ENCODE assay signal across 31 cellular contexts in genomic region chr2:224393145-224393544, GRCh38. TPM values are rescaled to one million over a fixed set of nuclear protein-coding genes. Genes with fewer than 3 reads are reported as not detected.
"Had no signal": no experiment of that assay in that cellular context is flagged by ENCODE, and none has a peak within 500 bp of the region (broad histone marks: within the 10 kb centered on the region; RNA-seq: fewer than 3 reads in every experiment).

No MANE protein-coding gene starts in this region.

- H3K36me3 Mint-ChIP-seq: immature natural killer cell; natural killer cell; neural progenitor cell; stimulated activated memory B cell treated with anti-CD40 and anti-IgM and Interleukin-4, amounts not matched to agents 10 μg/mL and 1 μg/mL and 100 μg/mL, for 72 hours had no signal

- H3K9me3 Mint-ChIP-seq: natural killer cell had no signal

- ATAC-seq: left colon; left lung; lower lobe of right lung; natural killer cell; right lobe of liver; stimulated activated memory B cell treated with anti-CD40 and anti-IgM and Interleukin-4, amounts not matched to agents 10 μg/mL and 1 μg/mL and 100 μg/mL, for 72 hours; stimulated activated naive CD8-positive, alpha-beta T cell treated with anti-CD3 and anti-CD28 coated beads, Interleukin-15, Interleukin-2, amounts not matched to agents 100 U/mL and 50 U/mL, for 24 hours had no signal

- H3K36me3 ChIP-seq: left lung, lower lobe of right lung, neural progenitor cell, neutrophil, ovary, right atrium auricular region, right lobe of liver, stomach, thyroid gland, transverse colon, upper lobe of left lung, vagina had no signal

- H3K4me3 Mint-ChIP-seq: immature natural killer cell; natural killer cell; nephron progenitor cell; neural progenitor cell; stimulated activated memory B cell treated with anti-CD40 and anti-IgM and Interleukin-4, amounts not matched to agents 10 μg/mL and 1 μg/mL and 100 μg/mL, for 72 hours had no signal

- H3K27me3 ChIP-seq: left lung, neural progenitor cell, neutrophil, ovary, right atrium auricular region, right lobe of liver, stomach, testis, thyroid gland, transverse colon, upper lobe of left lung, vagina had no signal

- H3K9ac ChIP-seq: neural progenitor cell had no signal

- H3K4me1 ChIP-seq: left lung, lower lobe of right lung, neural progenitor cell, right atrium auricular region, right lobe of liver, stomach, testis, thyroid gland, transverse colon, vagina had no signal

- H3K4me3 ChIP-seq: left lung, lower lobe of right lung, neural progenitor cell, ovary, right atrium auricular region, right lobe of liver, smooth muscle cell, stomach, testis, thyroid gland, transverse colon, upper lobe of left lung, vagina had no signal

- H3K27ac ChIP-seq: left lung, lower lobe of right lung, neural progenitor cell, neutrophil, ovary, right atrium auricular region, right lobe of liver, stomach, testis, thyroid gland, transverse colon, upper lobe of left lung, vagina had no signal

- H3K9me3 ChIP-seq: left lung, lower lobe of right lung, neutrophil, ovary, right atrium auricular region, right lobe of liver, stomach, testis, thyroid gland, transverse colon, upper lobe of left lung, vagina had no signal

- DNase-seq: hypothalamus; immature natural killer cell; kidney; left colon; left lung; lower lobe of right lung; mammary epithelial cell; mesenchymal stem cell; natural killer cell; nephron progenitor cell; occipital lobe; ovary; right lobe of liver; stimulated activated CD4-positive, alpha-beta T cell treated with anti-CD3 and anti-CD28 coated beads, Interleukin-1b, Interleukin-23, amount 100 ng/mL, for 48 hours; stimulated activated CD4-positive, alpha-beta T cell treated with anti-CD3 and anti-CD28 coated beads, Interleukin-2, amount 100 ng/mL, for 48 hours; stimulated activated CD4-positive, alpha-beta T cell treated with anti-CD3 and anti-CD28 coated beads, Interleukin-4, amount 100 ng/mL, for 4 hours; stimulated activated CD8-positive, alpha-beta memory T cell treated with anti-CD3 and anti-CD28 coated beads, Interleukin-4, amount 100 ng/mL, for 48 hours; stimulated activated naive CD8-positive, alpha-beta T cell treated with anti-CD3 and anti-CD28 coated beads, Interleukin-15, Interleukin-2, amounts not matched to agents 100 U/mL and 50 U/mL, for 24 hours; stomach; testis; thyroid gland; transverse colon; upper lobe of left lung had no signal

- H3K4me2 ChIP-seq: neural progenitor cell, smooth muscle cell had no signal

- H3K27me3 Mint-ChIP-seq: progenitor cell of endocrine pancreas; stimulated activated memory B cell treated with anti-CD40 and anti-IgM and Interleukin-4, amounts not matched to agents 10 μg/mL and 1 μg/mL and 100 μg/mL, for 72 hours had no signal

- FAIRE-seq: islet of Langerhans, kidney had no signal

- H3K4me1 Mint-ChIP-seq: nephron progenitor cell; stimulated activated memory B cell treated with anti-CD40 and anti-IgM and Interleukin-4, amounts not matched to agents 10 μg/mL and 1 μg/mL and 100 μg/mL, for 72 hours had no signal

- H2AFZ ChIP-seq: neural progenitor cell had no signal

- H3K27ac Mint-ChIP-seq: immature natural killer cell; natural killer cell; nephron progenitor cell; neural progenitor cell; progenitor cell of endocrine pancreas; stimulated activated memory B cell treated with anti-CD40 and anti-IgM and Interleukin-4, amounts not matched to agents 10 μg/mL and 1 μg/mL and 100 μg/mL, for 72 hours had no signal

RNA-seq across cellular contexts. Expression of gene FAM124B, which starts 8.8 kb away (rescaled TPM):
- total RNA-seq: mammary epithelial cell, progenitor cell of endocrine pancreas, smooth muscle cell had no signal
- polyA plus RNA-seq: mammary epithelial cell had no signal
